9 cellular contexts compared by ENCODE assay signal in genomic region chr20:62875419-62876355, GRCh38. TPM values are rescaled to one million over a fixed set of nuclear protein-coding genes. Genes with fewer than 3 reads are reported as not detected.
A peak's percentile ranks its signal among the peaks of the same experiment; 100 is the strongest.
DNase-seq lines count a peak whose midpoint lies in the region; ATAC-seq and TF ChIP-seq lines count a peak whose summit lies in the region.
"Had no signal": no experiment of that assay in that cellular context is flagged by ENCODE, and none has a peak within 500 bp of the region (broad histone marks: within the 10 kb centered on the region; RNA-seq: fewer than 3 reads in every experiment).

No MANE protein-coding gene starts in this region.

- H3K36me3 ChIP-seq in left ventricle myocardium inferior: peaks cover 11% of the 10 kb centered on the region
- peaks cover 2 to 5% of the 10 kb centered on the region in 2 donors for H3K36me3 ChIP-seq in psoas muscle (ENCODE audit: insufficient read depth in 1 of 2, low read depth in 1 of 2)

- peaks cover 33% of the 10 kb centered on the region for H3K4me1 ChIP-seq in left ventricle myocardium inferior
- H3K4me1 ChIP-seq in psoas muscle: peaks cover 16% of the 10 kb centered on the region

- H3K27ac Mint-ChIP-seq in activated T-helper 1 cell treated with anti-CD3 and anti-CD28 coated beads, Interleukin-12 subunit alpha, Interleukin-12 subunit beta, Interleukin-2, Interleukin-4 antibody, amounts not matched to agents 30 ng/mL and 10 ng/mL and 1 ng/mL, durations not matched to agents 14 hours and 24 hours and 36 hours: no peak overlapping the region
- H3K27ac Mint-ChIP-seq: B cell had no signal

- H3K9me3 ChIP-seq in left ventricle myocardium inferior (replicated peaks) (no peaks in the 10 kb centered on the region), psoas muscle (no peaks in the 10 kb centered on the region)

- no peaks in the 10 kb centered on the region for H3K9me3 Mint-ChIP-seq in activated T-helper 1 cell treated with anti-CD3 and anti-CD28 coated beads, Interleukin-12 subunit alpha, Interleukin-12 subunit beta, Interleukin-2, Interleukin-4 antibody, amounts not matched to agents 30 ng/mL and 10 ng/mL and 1 ng/mL, durations not matched to agents 14 hours and 24 hours and 36 hours

- H3K27ac ChIP-seq in left ventricle myocardium inferior (replicated peaks) (peak overlapping the region; percentile 83), psoas muscle (no peak overlapping the region)

- H3K27me3 ChIP-seq in left ventricle myocardium inferior (ENCODE audit: low read depth): no peaks in the 10 kb centered on the region
- H3K27me3 ChIP-seq in psoas muscle (ENCODE audit: insufficient read depth in 3 of 3, low read length in 2 of 3): no peaks in the 10 kb centered on the region

- ATAC-seq in psoas muscle (peak; percentile 67 to 90 (median 86)), GM19467 (IDR thresholded peaks at IDR 0.05; ENCODE audit: unreplicated experiment) (no peak)

- peak overlapping the region; percentile 32 for H3K4me3 ChIP-seq in left ventricle myocardium inferior
- H3K4me3 ChIP-seq in psoas muscle: peak overlapping the region; percentile 22

- peaks cover 3% of the 10 kb centered on the region for H3K27me3 Mint-ChIP-seq in activated T-helper 1 cell treated with anti-CD3 and anti-CD28 coated beads, Interleukin-12 subunit alpha, Interleukin-12 subunit beta, Interleukin-2, Interleukin-4 antibody, amounts not matched to agents 30 ng/mL and 10 ng/mL and 1 ng/mL, durations not matched to agents 14 hours and 24 hours and 36 hours (ENCODE audit: insufficient read depth)

- peak; percentile 19 for DNase-seq in SIG-M5 treated with dmso at 0.1 percent for 504 hours (lab: John Stamatoyannopoulos, UW; ENCODE audit: unreplicated experiment)
- no peak for DNase-seq in SIG-M5 (lab: John Stamatoyannopoulos, UW)
- DNase-seq in NCI-H2196 (lab: John Stamatoyannopoulos, UW; ENCODE audit: unreplicated experiment): peak; percentile 92
- peak; percentile 87 for DNase-seq in amniotic epithelial cell (ENCODE audit: low read depth)
- DNase-seq in left ventricle myocardium inferior: peak; percentile 81
- peak; percentile 81 to 90 for DNase-seq in psoas muscle
- no peak for DNase-seq in activated T-helper 1 cell treated with anti-CD3 and anti-CD28 coated beads, Interleukin-12 subunit alpha, Interleukin-12 subunit beta, Interleukin-2, Interleukin-4 antibody, amounts not matched to agents 30 ng/mL and 10 ng/mL and 1 ng/mL, durations not matched to agents 14 hours and 24 hours and 36 hours (ENCODE audit: low spot score)

- intact Hi-C loops in left ventricle myocardium inferior (cut with micrococcal nuclease): no loop called here
- intact Hi-C loops in psoas muscle (cut with DNase I): no loop called here
- intact Hi-C loops in activated T-helper 1 cell treated with anti-CD3 and anti-CD28 coated beads, Interleukin-12 subunit alpha, Interleukin-12 subunit beta, Interleukin-2, Interleukin-4 antibody, amounts not matched to agents 30 ng/mL and 10 ng/mL and 1 ng/mL, durations not matched to agents 14 hours and 24 hours and 36 hours (cut with micrococcal nuclease): no loop called here

- TF ChIP-seq CTCF in left ventricle myocardium inferior (IDR thresholded peaks at IDR 0.05; ENCODE audit: borderline replicate concordance) (peak; percentile 59), psoas muscle (IDR thresholded peaks at IDR 0.05) (peak; percentile 28)

- 27 to 36% (median 31%) methylated on average over 32 to 34 of the region's 34 CpGs for WGBS in psoas muscle, 3 donors

- H3K4me3 Mint-ChIP-seq in activated T-helper 1 cell treated with anti-CD3 and anti-CD28 coated beads, Interleukin-12 subunit alpha, Interleukin-12 subunit beta, Interleukin-2, Interleukin-4 antibody, amounts not matched to agents 30 ng/mL and 10 ng/mL and 1 ng/mL, durations not matched to agents 14 hours and 24 hours and 36 hours: no peak overlapping the region
- H3K4me3 Mint-ChIP-seq: B cell had no signal

- peaks cover 9% of the 10 kb centered on the region for H3K4me1 Mint-ChIP-seq in activated T-helper 1 cell treated with anti-CD3 and anti-CD28 coated beads, Interleukin-12 subunit alpha, Interleukin-12 subunit beta, Interleukin-2, Interleukin-4 antibody, amounts not matched to agents 30 ng/mL and 10 ng/mL and 1 ng/mL, durations not matched to agents 14 hours and 24 hours and 36 hours (ENCODE audit: low read depth)

- no peaks in the 10 kb centered on the region for H3K36me3 Mint-ChIP-seq in activated T-helper 1 cell treated with anti-CD3 and anti-CD28 coated beads, Interleukin-12 subunit alpha, Interleukin-12 subunit beta, Interleukin-2, Interleukin-4 antibody, amounts not matched to agents 30 ng/mL and 10 ng/mL and 1 ng/mL, durations not matched to agents 14 hours and 24 hours and 36 hours (ENCODE audit: low read depth)

RNA-seq across cellular contexts. Expression of gene TCFL5, which starts 14.1 kb away (rescaled TPM):
- total RNA-seq in left ventricle myocardium inferior (6.6 TPM), psoas muscle (1 to 10 TPM; 3.6 to 5.2 (median 4.1) TPM)
- 1 to 10 TPM; 2.3 to 4.3 (median 2.8) TPM for polyA plus RNA-seq in psoas muscle
- total RNA-seq in activated T-helper 1 cell treated with anti-CD3 and anti-CD28 coated beads, Interleukin-12 subunit alpha, Interleukin-12 subunit beta, Interleukin-2, Interleukin-4 antibody, amounts not matched to agents 30 ng/mL and 10 ng/mL and 1 ng/mL, durations not matched to agents 14 hours and 24 hours and 36 hours: 5.7 and 5.8 TPM in 2 replicates

RNA-seq across cellular contexts. Expression of gene DIDO1, which starts 50.6 kb away (rescaled TPM):
- total RNA-seq in left ventricle myocardium inferior (37.0 TPM), psoas muscle (10 to 100 TPM; 23.0 to 32.4 (median 27.9) TPM)
- 10 to 100 TPM in 2 of 3 donors, 1 to 10 TPM in 1; 10.0 to 23.9 (median 12.7) TPM for polyA plus RNA-seq in psoas muscle
- 60.5 and 60.8 TPM in 2 replicates for total RNA-seq in activated T-helper 1 cell treated with anti-CD3 and anti-CD28 coated beads, Interleukin-12 subunit alpha, Interleukin-12 subunit beta, Interleukin-2, Interleukin-4 antibody, amounts not matched to agents 30 ng/mL and 10 ng/mL and 1 ng/mL, durations not matched to agents 14 hours and 24 hours and 36 hours

RNA-seq across cellular contexts. Expression of gene COL9A3, which starts 58.8 kb away (rescaled TPM):
- total RNA-seq in left ventricle myocardium inferior: 2.1 TPM
- total RNA-seq in psoas muscle: under 1 TPM in 3 of 4 donors, not detected in 1; 0.27 to 0.67 (median 0.40) TPM
- polyA plus RNA-seq in psoas muscle: under 1 TPM; 0.51 to 0.86 (median 0.67) TPM
- total RNA-seq in activated T-helper 1 cell treated with anti-CD3 and anti-CD28 coated beads, Interleukin-12 subunit alpha, Interleukin-12 subunit beta, Interleukin-2, Interleukin-4 antibody, amounts not matched to agents 30 ng/mL and 10 ng/mL and 1 ng/mL, durations not matched to agents 14 hours and 24 hours and 36 hours: not detected in 2 replicates

Comparison
In these comparisons a context has a peak if more than half of its experiments do, and no peak if none do; other contexts are left out.
1. DNase-seq: peak in SIG-M5 treated with dmso at 0.1 percent for 504 hours (single experiment), NCI-H2196 (single experiment), amniotic epithelial cell (single experiment), left ventricle myocardium inferior (single experiment) and psoas muscle (2 of 2); none in SIG-M5 (single experiment) and activated T-helper 1 cell treated with anti-CD3 and anti-CD28 coated beads, Interleukin-12 subunit alpha, Interleukin-12 subunit beta, Interleukin-2, Interleukin-4 antibody, amounts not matched to agents 30 ng/mL and 10 ng/mL and 1 ng/mL, durations not matched to agents 14 hours and 24 hours and 36 hours (single experiment).